1 cellular context compared by ENCODE assay signal in the genomic region with DNA sequence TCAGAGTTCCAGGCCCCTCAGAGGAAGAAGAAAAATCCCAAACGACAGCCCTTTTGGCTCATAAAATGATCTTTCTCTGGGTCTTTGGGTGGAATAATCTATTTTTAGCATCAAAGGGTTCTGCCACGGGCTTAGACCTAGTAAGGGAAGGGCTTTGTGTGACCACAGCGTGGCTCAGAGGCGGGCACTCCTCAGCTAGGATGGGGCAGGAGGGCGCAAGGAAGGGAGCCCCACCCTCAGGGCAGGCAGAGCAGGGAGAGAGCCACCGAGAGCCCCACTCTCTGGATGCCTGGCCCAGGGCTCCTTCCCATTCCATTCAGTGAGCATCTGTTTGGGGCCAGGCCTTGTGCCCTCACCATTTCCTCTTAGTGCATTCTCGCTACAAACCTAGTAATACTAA.
TF ChIP-seq lines count a peak whose summit lies in the region.

No MANE protein-coding gene starts in this region.

TF ChIP-seq in HCT116, 20 proteins besides CTCF, POLR2A, EP300 and RAD21 (continued from another document):
- TF ChIP-seq, protein P1, sequence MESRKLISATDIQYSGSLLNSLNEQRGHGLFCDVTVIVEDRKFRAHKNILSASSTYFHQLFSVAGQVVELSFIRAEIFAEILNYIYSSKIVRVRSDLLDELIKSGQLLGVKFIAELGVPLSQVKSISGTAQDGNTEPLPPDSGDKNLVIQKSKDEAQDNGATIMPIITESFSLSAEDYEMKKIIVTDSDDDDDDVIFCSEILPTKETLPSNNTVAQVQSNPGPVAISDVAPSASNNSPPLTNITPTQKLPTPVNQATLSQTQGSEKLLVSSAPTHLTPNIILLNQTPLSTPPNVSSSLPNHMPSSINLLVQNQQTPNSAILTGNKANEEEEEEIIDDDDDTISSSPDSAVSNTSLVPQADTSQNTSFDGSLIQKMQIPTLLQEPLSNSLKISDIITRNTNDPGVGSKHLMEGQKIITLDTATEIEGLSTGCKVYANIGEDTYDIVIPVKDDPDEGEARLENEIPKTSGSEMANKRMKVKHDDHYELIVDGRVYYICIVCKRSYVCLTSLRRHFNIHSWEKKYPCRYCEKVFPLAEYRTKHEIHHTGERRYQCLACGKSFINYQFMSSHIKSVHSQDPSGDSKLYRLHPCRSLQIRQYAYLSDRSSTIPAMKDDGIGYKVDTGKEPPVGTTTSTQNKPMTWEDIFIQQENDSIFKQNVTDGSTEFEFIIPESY (IDR thresholded peaks at IDR 0.05; ENCODE audit: extremely low read depth, insufficient replicate concordance, low read length), result no peak
- TF ChIP-seq ZNF274 (IDR thresholded peaks at IDR 0.05; ENCODE audit: low read depth, low read length), result no peak
- no peak for TF ChIP-seq POLR2AphosphoS5 (IDR thresholded peaks at IDR 0.05; ENCODE audit: low read depth, low read length)
- TF ChIP-seq YY1 (IDR thresholded peaks at IDR 0.05; ENCODE audit: extremely low read depth, insufficient replicate concordance, low read depth, low read length), result no peak
- no peak for TF ChIP-seq SP1 (IDR thresholded peaks at IDR 0.05; ENCODE audit: low read depth)
- TF ChIP-seq SRF (IDR thresholded peaks at IDR 0.05; ENCODE audit: low read depth), result no peak
- TF ChIP-seq FOSL1 (IDR thresholded peaks at IDR 0.05; ENCODE audit: low read depth), result no peak
- no peak for TF ChIP-seq CBX3 (IDR thresholded peaks at IDR 0.05; ENCODE audit: low read depth)
- TF ChIP-seq SIN3A (IDR thresholded peaks at IDR 0.05; ENCODE audit: low read depth), result no peak
- TF ChIP-seq, protein P2, sequence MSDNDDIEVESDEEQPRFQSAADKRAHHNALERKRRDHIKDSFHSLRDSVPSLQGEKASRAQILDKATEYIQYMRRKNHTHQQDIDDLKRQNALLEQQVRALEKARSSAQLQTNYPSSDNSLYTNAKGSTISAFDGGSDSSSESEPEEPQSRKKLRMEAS (IDR thresholded peaks at IDR 0.05), result no peak
- no peak for TF ChIP-seq JUND (IDR thresholded peaks at IDR 0.05)
- TF ChIP-seq ZFX (IDR thresholded peaks at IDR 0.05), result no peak
- TF ChIP-seq, protein P3, sequence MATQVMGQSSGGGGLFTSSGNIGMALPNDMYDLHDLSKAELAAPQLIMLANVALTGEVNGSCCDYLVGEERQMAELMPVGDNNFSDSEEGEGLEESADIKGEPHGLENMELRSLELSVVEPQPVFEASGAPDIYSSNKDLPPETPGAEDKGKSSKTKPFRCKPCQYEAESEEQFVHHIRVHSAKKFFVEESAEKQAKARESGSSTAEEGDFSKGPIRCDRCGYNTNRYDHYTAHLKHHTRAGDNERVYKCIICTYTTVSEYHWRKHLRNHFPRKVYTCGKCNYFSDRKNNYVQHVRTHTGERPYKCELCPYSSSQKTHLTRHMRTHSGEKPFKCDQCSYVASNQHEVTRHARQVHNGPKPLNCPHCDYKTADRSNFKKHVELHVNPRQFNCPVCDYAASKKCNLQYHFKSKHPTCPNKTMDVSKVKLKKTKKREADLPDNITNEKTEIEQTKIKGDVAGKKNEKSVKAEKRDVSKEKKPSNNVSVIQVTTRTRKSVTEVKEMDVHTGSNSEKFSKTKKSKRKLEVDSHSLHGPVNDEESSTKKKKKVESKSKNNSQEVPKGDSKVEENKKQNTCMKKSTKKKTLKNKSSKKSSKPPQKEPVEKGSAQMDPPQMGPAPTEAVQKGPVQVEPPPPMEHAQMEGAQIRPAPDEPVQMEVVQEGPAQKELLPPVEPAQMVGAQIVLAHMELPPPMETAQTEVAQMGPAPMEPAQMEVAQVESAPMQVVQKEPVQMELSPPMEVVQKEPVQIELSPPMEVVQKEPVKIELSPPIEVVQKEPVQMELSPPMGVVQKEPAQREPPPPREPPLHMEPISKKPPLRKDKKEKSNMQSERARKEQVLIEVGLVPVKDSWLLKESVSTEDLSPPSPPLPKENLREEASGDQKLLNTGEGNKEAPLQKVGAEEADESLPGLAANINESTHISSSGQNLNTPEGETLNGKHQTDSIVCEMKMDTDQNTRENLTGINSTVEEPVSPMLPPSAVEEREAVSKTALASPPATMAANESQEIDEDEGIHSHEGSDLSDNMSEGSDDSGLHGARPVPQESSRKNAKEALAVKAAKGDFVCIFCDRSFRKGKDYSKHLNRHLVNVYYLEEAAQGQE (IDR thresholded peaks at IDR 0.05; ENCODE audit: low read depth), result no peak
- no peak for TF ChIP-seq EZH2phosphoT487 (IDR thresholded peaks at IDR 0.05; ENCODE audit: borderline replicate concordance)
- TF ChIP-seq TCF7L2 (IDR thresholded peaks at IDR 0.05; ENCODE audit: borderline replicate concordance, extremely low read depth, insufficient read depth, insufficient read length), result no peak
- no peak for TF ChIP-seq CEBPB (IDR thresholded peaks at IDR 0.05; ENCODE audit: low read depth)
TF ChIP-seq in HCT116: peak in this region for 0.
